Comparison of ENCODE assay signal across 1 cellular context in the genomic region with DNA sequence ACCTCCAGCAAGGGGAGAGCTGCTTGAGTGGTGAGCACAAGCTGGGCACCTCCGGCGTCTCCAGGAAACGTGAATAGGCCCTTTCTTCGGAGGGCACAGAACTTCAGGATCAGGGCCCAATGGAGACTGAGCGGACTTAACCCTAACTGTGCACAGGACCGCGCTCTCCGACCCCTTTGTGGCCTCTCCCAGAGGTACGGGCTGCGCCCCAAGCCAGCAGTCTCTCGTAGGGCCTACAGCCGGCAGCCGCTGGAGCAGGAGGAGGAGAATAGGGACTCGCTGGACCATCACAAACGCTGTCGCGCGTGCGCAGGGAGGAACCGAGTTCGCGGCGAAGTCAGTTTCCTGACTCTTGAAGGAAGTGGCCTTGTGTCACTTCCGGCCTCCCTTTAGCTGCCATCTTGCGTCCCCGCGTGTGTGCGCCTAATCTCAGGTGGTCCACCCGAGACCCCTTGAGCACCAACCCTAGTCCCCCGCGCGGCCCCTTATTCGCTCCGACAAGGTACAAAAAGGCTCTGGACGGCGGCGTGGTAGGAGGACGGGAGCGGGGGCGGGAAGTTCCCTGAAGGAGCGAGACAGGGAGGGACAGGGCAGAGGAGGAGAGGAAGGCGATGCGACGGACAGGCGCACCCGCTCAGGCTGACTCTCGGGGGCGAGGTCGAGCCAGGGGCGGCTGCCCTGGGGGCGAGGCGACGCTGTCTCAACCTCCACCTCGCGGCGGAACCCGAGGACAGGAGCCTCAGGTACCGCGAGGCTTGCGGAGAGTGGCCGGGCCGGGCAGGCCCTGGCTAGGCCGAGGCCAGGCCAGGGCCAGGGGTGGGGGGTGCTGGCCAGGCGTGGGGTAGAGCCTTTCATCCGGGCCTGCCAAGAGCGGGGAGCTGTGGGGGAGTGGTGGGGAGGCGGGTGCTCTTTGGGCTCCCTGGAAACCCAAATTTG.
TF ChIP-seq lines count a peak whose summit lies in the region.

Gene BTF3 (plus strand): TSS at position 386 of the 936 bp plus-strand sequence. CDS start 226 bp downstream, at position 612.

TF ChIP-seq in K562, 482 proteins besides CTCF, POLR2A, EP300 and RAD21 (continued from another document and continues in another):
- TF ChIP-seq ETV5 (CRISPR knock-in tag; IDR thresholded peaks at IDR 0.05; ENCODE audit: low read depth) (0 out of 2 replicates have a peak, but pooled peaks have one; percentile 59), MCM2 (IDR thresholded peaks at IDR 0.05; ENCODE audit: low read depth) (no peak), ARID3B (CRISPR knock-in tag; IDR thresholded peaks at IDR 0.05; ENCODE audit: borderline replicate concordance) (peak; percentile 58; the same call in 1 of the 2 replicates), MBD2 (IDR thresholded peaks at IDR 0.05; ENCODE audit: borderline replicate concordance, low read depth) (peak; percentile 80; the same call in 1 of the 2 replicates), POLR2B (IDR thresholded peaks at IDR 0.05; ENCODE audit: low read depth, partially characterized antibody) (peak; percentile 93), ZFP30 (CRISPR knock-in tag; IDR thresholded peaks at IDR 0.05; ENCODE audit: borderline replicate concordance) (no peak), IFI16 (CRISPR knock-in tag; IDR thresholded peaks at IDR 0.05) (no peak), CBFA2T2 (conservative IDR thresholded peaks at IDR 0.05) (no peak), HDAC8 (tag; IDR thresholded peaks at IDR 0.05) (0 out of 2 replicates have a peak, but pooled peaks have one; percentile 5), PURB (CRISPR knock-in tag; IDR thresholded peaks at IDR 0.05; ENCODE audit: low read depth) (no peak), PRPF4 (IDR thresholded peaks at IDR 0.05; ENCODE audit: insufficient read depth, low read depth, low read length, poor library complexity, severe bottlenecking) (peak; percentile 71), ZMIZ1 (IDR thresholded peaks at IDR 0.05; ENCODE audit: low read depth in 2 of 2, low read length in 2 of 2) (no peak; a peak in 2 of 4 replicates), RFX7 (CRISPR knock-in tag; IDR thresholded peaks at IDR 0.05) (no peak), CHCHD3 (CRISPR knock-in tag; IDR thresholded peaks at IDR 0.05) (peak; percentile 65; the same call in 1 of the 2 replicates), SNRNP70 (optimal IDR thresholded peaks at IDR 0.05; ENCODE audit: low read depth, low read length) (no peak), GTF2B (IDR thresholded peaks at IDR 0.05; ENCODE audit: extremely low read depth, insufficient read length) (peak; percentile 88), AFF1 (IDR thresholded peaks at IDR 0.05; ENCODE audit: low read depth in 1 of 2, partially characterized antibody in 2 of 2) (peak in 1 of 2 experiments; percentile 43), NBN (IDR thresholded peaks at IDR 0.05; ENCODE audit: low read depth) (peak; percentile 52; the same call in 1 of the 2 replicates), ETV6 (IDR thresholded peaks at IDR 0.05; ENCODE audit: borderline replicate concordance in 1 of 2, low read depth in 2 of 2, low read length in 1 of 2) (no peak; a peak in 1 of 4 replicates), ETV6 (CRISPR knock-in tag; IDR thresholded peaks at IDR 0.05; ENCODE audit: borderline replicate concordance) (no peak), STAT5A (IDR thresholded peaks at IDR 0.05; ENCODE audit: borderline replicate concordance, low read length) (no peak), KLF1 (tag; IDR thresholded peaks at IDR 0.05) (peak; percentile 45; the same call in 1 of the 2 replicates), SMARCC2 (IDR thresholded peaks at IDR 0.05; ENCODE audit: low read depth) (no peak), ILF3 (IDR thresholded peaks at IDR 0.05; ENCODE audit: borderline replicate concordance) (no peak), KHSRP (IDR thresholded peaks at IDR 0.05) (no peak), ZNF263 (CRISPR knock-in tag; IDR thresholded peaks at IDR 0.05; ENCODE audit: borderline replicate concordance) (peak; percentile 65), CCAR2 (IDR thresholded peaks at IDR 0.05; ENCODE audit: low read depth, low read length) (no peak), MXI1 (IDR thresholded peaks at IDR 0.05; ENCODE audit: low read depth, low read length) (no peak), NR4A1 (CRISPR knock-in tag; IDR thresholded peaks at IDR 0.05) (0 out of 2 replicates have a peak, but pooled peaks have one; percentile 32), NR4A1 (tag; IDR thresholded peaks at IDR 0.05) (no peak), EZH2 (IDR thresholded peaks at IDR 0.05; ENCODE audit: borderline replicate concordance, low read depth, low read length) (no peak), GABPB1 (CRISPR knock-in tag; IDR thresholded peaks at IDR 0.05) (peak; percentile 92), ZNF253 (CRISPR knock-in tag; conservative IDR thresholded peaks at IDR 0.05) (no peak), THAP12 (CRISPR knock-in tag; IDR thresholded peaks at IDR 0.05) (0 out of 2 replicates have a peak, but pooled peaks have one; percentile 55), U2AF1 (optimal IDR thresholded peaks at IDR 0.05; ENCODE audit: low read depth, low read length) (no peak), ZC3H4 (CRISPR knock-in tag; IDR thresholded peaks at IDR 0.05; ENCODE audit: borderline replicate concordance) (peak; percentile 74; the same call in 1 of the 2 replicates), ZNF143 (CRISPR knock-in tag; IDR thresholded peaks at IDR 0.05) (no peak; the same call in 1 of the 2 replicates), FOXK2 (conservative IDR thresholded peaks at IDR 0.05 in 1 of 2, IDR thresholded peaks at IDR 0.05 in 1 of 2; ENCODE audit: low read depth in 2 of 2) (peak; percentile 64 to 75; a peak in 3 of 4 replicates)
- TF ChIP-seq, protein P1, sequence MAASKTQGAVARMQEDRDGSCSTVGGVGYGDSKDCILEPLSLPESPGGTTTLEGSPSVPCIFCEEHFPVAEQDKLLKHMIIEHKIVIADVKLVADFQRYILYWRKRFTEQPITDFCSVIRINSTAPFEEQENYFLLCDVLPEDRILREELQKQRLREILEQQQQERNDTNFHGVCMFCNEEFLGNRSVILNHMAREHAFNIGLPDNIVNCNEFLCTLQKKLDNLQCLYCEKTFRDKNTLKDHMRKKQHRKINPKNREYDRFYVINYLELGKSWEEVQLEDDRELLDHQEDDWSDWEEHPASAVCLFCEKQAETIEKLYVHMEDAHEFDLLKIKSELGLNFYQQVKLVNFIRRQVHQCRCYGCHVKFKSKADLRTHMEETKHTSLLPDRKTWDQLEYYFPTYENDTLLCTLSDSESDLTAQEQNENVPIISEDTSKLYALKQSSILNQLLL (CRISPR knock-in tag; IDR thresholded peaks at IDR 0.05; ENCODE audit: borderline replicate concordance) = no peak
- TF ChIP-seq, protein P2, sequence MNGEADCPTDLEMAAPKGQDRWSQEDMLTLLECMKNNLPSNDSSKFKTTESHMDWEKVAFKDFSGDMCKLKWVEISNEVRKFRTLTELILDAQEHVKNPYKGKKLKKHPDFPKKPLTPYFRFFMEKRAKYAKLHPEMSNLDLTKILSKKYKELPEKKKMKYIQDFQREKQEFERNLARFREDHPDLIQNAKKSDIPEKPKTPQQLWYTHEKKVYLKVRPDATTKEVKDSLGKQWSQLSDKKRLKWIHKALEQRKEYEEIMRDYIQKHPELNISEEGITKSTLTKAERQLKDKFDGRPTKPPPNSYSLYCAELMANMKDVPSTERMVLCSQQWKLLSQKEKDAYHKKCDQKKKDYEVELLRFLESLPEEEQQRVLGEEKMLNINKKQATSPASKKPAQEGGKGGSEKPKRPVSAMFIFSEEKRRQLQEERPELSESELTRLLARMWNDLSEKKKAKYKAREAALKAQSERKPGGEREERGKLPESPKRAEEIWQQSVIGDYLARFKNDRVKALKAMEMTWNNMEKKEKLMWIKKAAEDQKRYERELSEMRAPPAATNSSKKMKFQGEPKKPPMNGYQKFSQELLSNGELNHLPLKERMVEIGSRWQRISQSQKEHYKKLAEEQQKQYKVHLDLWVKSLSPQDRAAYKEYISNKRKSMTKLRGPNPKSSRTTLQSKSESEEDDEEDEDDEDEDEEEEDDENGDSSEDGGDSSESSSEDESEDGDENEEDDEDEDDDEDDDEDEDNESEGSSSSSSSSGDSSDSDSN (IDR thresholded peaks at IDR 0.05; ENCODE audit: borderline replicate concordance in 1 of 2, low read depth in 2 of 2, low read length in 2 of 2) = peak; percentile 41 to 82; a peak in 2 of 4 replicates
